ENCODE assay signal across 2 cellular contexts in genomic region chr14:105348169-105348944, GRCh38.
A peak's percentile ranks its signal among the peaks of the same experiment; 100 is the strongest.
TF ChIP-seq lines count a peak whose summit lies in the region.

No MANE protein-coding gene starts in this region.

TF ChIP-seq in HEK293, 187 proteins besides CTCF, POLR2A, EP300 and RAD21:
- TF ChIP-seq GLIS2 (tag by site-specific recombination; IDR thresholded peaks at IDR 0.05) (peak; percentile 35; the same call in 1 of the 2 replicates), ZNF768 (tag by site-specific recombination; IDR thresholded peaks at IDR 0.05) (no peak), ZNF133 (tag by site-specific recombination; IDR thresholded peaks at IDR 0.05) (no peak), ZBTB20 (tag by site-specific recombination; IDR thresholded peaks at IDR 0.05) (no peak), ZNF664 (tag by site-specific recombination; IDR thresholded peaks at IDR 0.05) (no peak), ZNF530 (tag by site-specific recombination; IDR thresholded peaks at IDR 0.05; ENCODE audit: low read depth) (no peak), ZNF843 (tag by site-specific recombination; IDR thresholded peaks at IDR 0.05) (no peak), MZF1 (tag by site-specific recombination; IDR thresholded peaks at IDR 0.05; ENCODE audit: borderline replicate concordance) (no peak), WT1 (tag by site-specific recombination; IDR thresholded peaks at IDR 0.05) (no peak), KLF7 (tag by site-specific recombination; IDR thresholded peaks at IDR 0.05; ENCODE audit: borderline replicate concordance) (no peak), GLIS1 (tag by site-specific recombination; IDR thresholded peaks at IDR 0.05) (peak; percentile 81), ZFP69B (tag by site-specific recombination; IDR thresholded peaks at IDR 0.05) (no peak), PRDM1 (tag by site-specific recombination; IDR thresholded peaks at IDR 0.05) (no peak), KLF10 (tag by site-specific recombination; IDR thresholded peaks at IDR 0.05) (no peak), HIC1 (tag by site-specific recombination; IDR thresholded peaks at IDR 0.05) (no peak), OSR2 (tag by site-specific recombination; IDR thresholded peaks at IDR 0.05) (peak; percentile 71), ZNF585B (tag by site-specific recombination; IDR thresholded peaks at IDR 0.05) (no peak), ZIC2 (tag by site-specific recombination; IDR thresholded peaks at IDR 0.05) (peak; percentile 83), ZNF704 (tag by site-specific recombination; IDR thresholded peaks at IDR 0.05) (no peak), ZNF398 (tag by site-specific recombination; IDR thresholded peaks at IDR 0.05) (no peak), ZNF423 (tag by site-specific recombination; IDR thresholded peaks at IDR 0.05) (peak; percentile 71), ZNF16 (tag by site-specific recombination; IDR thresholded peaks at IDR 0.05; ENCODE audit: low read depth) (no peak), ZNF626 (tag by site-specific recombination; IDR thresholded peaks at IDR 0.05) (no peak)

TF ChIP-seq in H1, 55 proteins besides CTCF, POLR2A, EP300 and RAD21:
- TF ChIP-seq E2F6 (IDR thresholded peaks at IDR 0.05) (no peak), BCL11A (IDR thresholded peaks at IDR 0.05; ENCODE audit: low read depth in 2 of 2, low read length in 2 of 2) (no peak), CHD1 (IDR thresholded peaks at IDR 0.05; ENCODE audit: low read depth, low read length) (no peak), NANOG (IDR thresholded peaks at IDR 0.05; ENCODE audit: insufficient read depth, low read depth, low read length, poor library complexity, severe bottlenecking) (no peak), USF2 (IDR thresholded peaks at IDR 0.05; ENCODE audit: low read length) (no peak), TAF7 (optimal IDR thresholded peaks at IDR 0.05; ENCODE audit: borderline replicate concordance, low read depth, low read length) (no peak), TCF12 (IDR thresholded peaks at IDR 0.05; ENCODE audit: low read depth, low read length) (no peak), HDAC2 (IDR thresholded peaks at IDR 0.05; ENCODE audit: borderline replicate concordance in 1 of 2, low read depth in 2 of 2, low read length in 2 of 2) (no peak), GABPA (IDR thresholded peaks at IDR 0.05; ENCODE audit: borderline replicate concordance, insufficient read depth, low read length) (no peak)
